1 cellular context compared by ENCODE assay signal in genomic region chr16:21101631-21102420, GRCh38.
TF ChIP-seq lines count a peak whose summit lies in the region.

No MANE protein-coding gene starts in this region.

TF ChIP-seq in GM12878, 131 proteins besides CTCF, POLR2A, EP300 and RAD21:
- TF ChIP-seq RCOR1 (conservative IDR thresholded peaks at IDR 0.05; ENCODE audit: low read depth, low read length) (no peak), BCL11A (IDR thresholded peaks at IDR 0.05; ENCODE audit: low read depth, low read length) (no peak), NR2C2 (IDR thresholded peaks at IDR 0.05; ENCODE audit: borderline replicate concordance, control insufficient read depth, insufficient read length, low read depth) (no peak), E2F8 (IDR thresholded peaks at IDR 0.05; ENCODE audit: low read depth, partially characterized antibody) (no peak), BHLHE40 (IDR thresholded peaks at IDR 0.05; ENCODE audit: borderline replicate concordance in 1 of 2, low read depth in 2 of 2, low read length in 1 of 2) (no peak), IRF4 (IDR thresholded peaks at IDR 0.05; ENCODE audit: low read depth, low read length) (no peak), SMC3 (IDR thresholded peaks at IDR 0.05; ENCODE audit: borderline replicate concordance, low read length) (peak; percentile 18; the same call in 1 of the 2 replicates)
